15 cellular contexts compared by ENCODE assay signal in genomic region chr17:77634710-77635109, GRCh38.
A peak's percentile ranks its signal among the peaks of the same experiment; 100 is the strongest.
DNase-seq lines count a peak whose midpoint lies in the region; ATAC-seq, FAIRE-seq and TF ChIP-seq lines count a peak whose summit lies in the region.
"Had no signal": no experiment of that assay in that cellular context is flagged by ENCODE, and none has a peak within 500 bp of the region (broad histone marks: within the 10 kb centered on the region; RNA-seq: fewer than 3 reads in every experiment).

No MANE protein-coding gene starts in this region.

- POLR2A ChIA-PET in activated CD8-positive, alpha-beta T cell treated with anti-CD3 and anti-CD28 coated beads for 36 hours (lab: Charles Lee): interaction anchor here (2.0 kb wide), 2 partner anchors 10 to 32 kb away, joined by 6 to 12 read pairs; no protein-coding TSS in a partner anchor

- CTCF ChIA-PET in activated CD8-positive, alpha-beta T cell treated with anti-CD3 and anti-CD28 coated beads for 36 hours (lab: Charles Lee): interaction anchor here (2.0 kb wide), 1 partner anchor 10 kb away, joined by 11 read pairs; no protein-coding TSS in a partner anchor

- H3K27me3 Mint-ChIP-seq in activated CD8-positive, alpha-beta T cell treated with anti-CD3 and anti-CD28 coated beads for 36 hours: peaks cover 4% of the 10 kb centered on the region
- H3K27me3 Mint-ChIP-seq: CD4-positive, alpha-beta T cell had no signal

- no peaks in the 10 kb centered on the region for H3K36me3 ChIP-seq in HAP-1 (replicated peaks)
- H3K36me3 ChIP-seq: breast epithelium, heart right ventricle, left ventricle myocardium inferior had no signal

- H3K9me3 Mint-ChIP-seq in activated CD8-positive, alpha-beta T cell treated with anti-CD3 and anti-CD28 coated beads for 36 hours: no peaks in the 10 kb centered on the region
- H3K9me3 Mint-ChIP-seq: CD4-positive, alpha-beta T cell; IgD-negative memory B cell had no signal

- H3K27me3 ChIP-seq in HAP-1 (ENCODE audit: low read depth): peaks cover 15% of the 10 kb centered on the region

- peak; percentile 69 for ATAC-seq in GM21825 (IDR thresholded peaks at IDR 0.05; ENCODE audit: unreplicated experiment)
- peak; percentile 98 for ATAC-seq in activated CD8-positive, alpha-beta T cell treated with anti-CD3 and anti-CD28 coated beads for 36 hours
- no peak for ATAC-seq in omental fat pad (ENCODE audit: low FRiP score)

- no peaks in the 10 kb centered on the region for H3K9me3 ChIP-seq in HAP-1
- H3K9me3 ChIP-seq: breast epithelium, heart right ventricle, left ventricle myocardium inferior had no signal

- no peaks in the 10 kb centered on the region for H3K4me1 ChIP-seq in HAP-1
- H3K4me1 ChIP-seq: breast epithelium, left ventricle myocardium inferior had no signal

- H3K4me1 Mint-ChIP-seq in activated CD8-positive, alpha-beta T cell treated with anti-CD3 and anti-CD28 coated beads for 36 hours (ENCODE audit: low read depth): peaks cover 22% of the 10 kb centered on the region

- H3K4me3 Mint-ChIP-seq in activated CD8-positive, alpha-beta T cell treated with anti-CD3 and anti-CD28 coated beads for 36 hours: no peak overlapping the region
- H3K4me3 Mint-ChIP-seq: CD4-positive, alpha-beta T cell had no signal

- no peaks in the 10 kb centered on the region for H3K36me3 Mint-ChIP-seq in activated CD8-positive, alpha-beta T cell treated with anti-CD3 and anti-CD28 coated beads for 36 hours (ENCODE audit: low read depth)
- H3K36me3 Mint-ChIP-seq: IgD-negative memory B cell had no signal

- no peak for TF ChIP-seq POLR2A in GM12892 (IDR thresholded peaks at IDR 0.05; ENCODE audit: low read depth, low read length)

- peak; percentile 44 for DNase-seq in GM12892 (ENCODE audit: insufficient read length)
- DNase-seq in activated CD8-positive, alpha-beta T cell treated with anti-CD3 and anti-CD28 coated beads for 36 hours: peak; percentile 86
- peak; percentile 33 to 64 for DNase-seq in stimulated activated CD4-positive, alpha-beta T cell treated with anti-CD3 and anti-CD28 coated beads, Interleukin-2, amount 100 ng/mL, for 24 hours
- DNase-seq in omental fat pad (ENCODE audit: low spot score): no peak
- DNase-seq in NCI-H2227 treated with DMSO at 0.1 percent for 48 hours (lab: John Stamatoyannopoulos, UW): no peak
- no peak for DNase-seq in HAP-1 (ENCODE audit: low spot score in 2 of 2)
- DNase-seq: CD4-positive, alpha-beta T cell; heart right ventricle; left ventricle myocardium inferior; NCI-H2029 treated with DMSO at 0.1 percent for 48 hours; substantia nigra had no signal

- in situ Hi-C loops in HAP-1 (cut with MboI; ENCODE audit: low sequenced_read_pairs): no loop called here

- no peak for FAIRE-seq in GM12892 (lab: Jason Lieb, UNC)
- FAIRE-seq: endometrium had no signal

- no peak for TF ChIP-seq CTCF in activated CD8-positive, alpha-beta T cell treated with anti-CD3 and anti-CD28 coated beads for 36 hours (IDR thresholded peaks at IDR 0.05)
- TF ChIP-seq CTCF in omental fat pad (IDR thresholded peaks at IDR 0.05): no peak

- intact Hi-C loops in activated CD8-positive, alpha-beta T cell treated with anti-CD3 and anti-CD28 coated beads for 36 hours (cut with micrococcal nuclease): no loop called here

- no peak overlapping the region for H3K4me3 ChIP-seq in HAP-1
- H3K4me3 ChIP-seq: breast epithelium, heart right ventricle, left ventricle myocardium inferior had no signal

- peak overlapping the region; percentile 92 for H3K27ac Mint-ChIP-seq in activated CD8-positive, alpha-beta T cell treated with anti-CD3 and anti-CD28 coated beads for 36 hours
- H3K27ac Mint-ChIP-seq: CD4-positive, alpha-beta T cell; IgD-negative memory B cell had no signal

Comparison
In these comparisons a context has a peak if more than half of its experiments do, and no peak if none do; other contexts are left out.
1. DNase-seq: peak in GM12892 (single experiment), activated CD8-positive, alpha-beta T cell treated with anti-CD3 and anti-CD28 coated beads for 36 hours (single experiment) and stimulated activated CD4-positive, alpha-beta T cell treated with anti-CD3 and anti-CD28 coated beads, Interleukin-2, amount 100 ng/mL, for 24 hours (2 of 2); none in omental fat pad (single experiment), NCI-H2227 treated with DMSO at 0.1 percent for 48 hours (single experiment) and HAP-1 (0 of 2).